ENCODE assay signal across 1 cellular context in genomic region chr5:96946381-96946780, GRCh38.
TF ChIP-seq lines count a peak whose summit lies in the region.

No MANE protein-coding gene starts in this region.

TF ChIP-seq in GM12878, 131 proteins besides CTCF, POLR2A, EP300 and RAD21:
- TF ChIP-seq POU2F2 (IDR thresholded peaks at IDR 0.05; ENCODE audit: borderline replicate concordance, low read depth, low read length) (no peak), MYB (IDR thresholded peaks at IDR 0.05; ENCODE audit: borderline replicate concordance, low read depth, low read length) (no peak), SMARCA5 (IDR thresholded peaks at IDR 0.05) (no peak), IRF5 (IDR thresholded peaks at IDR 0.05; ENCODE audit: borderline replicate concordance) (no peak), ZNF622 (IDR thresholded peaks at IDR 0.05) (no peak), CREB1 (IDR thresholded peaks at IDR 0.05; ENCODE audit: low read depth) (no peak), ZNF274 (IDR thresholded peaks at IDR 0.05; ENCODE audit: insufficient read depth, insufficient read length) (no peak), MYC (IDR thresholded peaks at IDR 0.05; ENCODE audit: insufficient read depth, insufficient read length, insufficient replicate concordance, low read length, severe bottlenecking) (no peak), NBN (IDR thresholded peaks at IDR 0.05) (no peak), MEF2A (IDR thresholded peaks at IDR 0.05; ENCODE audit: insufficient read depth, low read depth, low read length) (no peak), IRF4 (IDR thresholded peaks at IDR 0.05; ENCODE audit: low read depth, low read length) (no peak), CHD2 (IDR thresholded peaks at IDR 0.05; ENCODE audit: borderline replicate concordance, low read depth, low read length) (no peak), SMC3 (IDR thresholded peaks at IDR 0.05; ENCODE audit: borderline replicate concordance, low read length) (no peak), FOXM1 (IDR thresholded peaks at IDR 0.05; ENCODE audit: low read depth, low read length) (no peak), EZH2 (IDR thresholded peaks at IDR 0.05; ENCODE audit: borderline replicate concordance, control insufficient read depth, low read depth, low read length) (no peak), BHLHE40 (IDR thresholded peaks at IDR 0.05; ENCODE audit: borderline replicate concordance in 1 of 2, low read depth in 2 of 2, low read length in 1 of 2) (no peak), RB1 (IDR thresholded peaks at IDR 0.05; ENCODE audit: borderline replicate concordance) (no peak)
- TF ChIP-seq, protein P1, sequence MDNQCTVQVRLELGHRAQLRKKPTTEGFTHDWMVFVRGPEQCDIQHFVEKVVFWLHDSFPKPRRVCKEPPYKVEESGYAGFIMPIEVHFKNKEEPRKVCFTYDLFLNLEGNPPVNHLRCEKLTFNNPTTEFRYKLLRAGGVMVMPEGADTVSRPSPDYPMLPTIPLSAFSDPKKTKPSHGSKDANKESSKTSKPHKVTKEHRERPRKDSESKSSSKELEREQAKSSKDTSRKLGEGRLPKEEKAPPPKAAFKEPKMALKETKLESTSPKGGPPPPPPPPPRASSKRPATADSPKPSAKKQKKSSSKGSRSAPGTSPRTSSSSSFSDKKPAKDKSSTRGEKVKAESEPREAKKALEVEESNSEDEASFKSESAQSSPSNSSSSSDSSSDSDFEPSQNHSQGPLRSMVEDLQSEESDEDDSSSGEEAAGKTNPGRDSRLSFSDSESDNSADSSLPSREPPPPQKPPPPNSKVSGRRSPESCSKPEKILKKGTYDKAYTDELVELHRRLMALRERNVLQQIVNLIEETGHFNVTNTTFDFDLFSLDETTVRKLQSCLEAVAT (IDR thresholded peaks at IDR 0.05) = no peak
- TF ChIP-seq, protein P2, sequence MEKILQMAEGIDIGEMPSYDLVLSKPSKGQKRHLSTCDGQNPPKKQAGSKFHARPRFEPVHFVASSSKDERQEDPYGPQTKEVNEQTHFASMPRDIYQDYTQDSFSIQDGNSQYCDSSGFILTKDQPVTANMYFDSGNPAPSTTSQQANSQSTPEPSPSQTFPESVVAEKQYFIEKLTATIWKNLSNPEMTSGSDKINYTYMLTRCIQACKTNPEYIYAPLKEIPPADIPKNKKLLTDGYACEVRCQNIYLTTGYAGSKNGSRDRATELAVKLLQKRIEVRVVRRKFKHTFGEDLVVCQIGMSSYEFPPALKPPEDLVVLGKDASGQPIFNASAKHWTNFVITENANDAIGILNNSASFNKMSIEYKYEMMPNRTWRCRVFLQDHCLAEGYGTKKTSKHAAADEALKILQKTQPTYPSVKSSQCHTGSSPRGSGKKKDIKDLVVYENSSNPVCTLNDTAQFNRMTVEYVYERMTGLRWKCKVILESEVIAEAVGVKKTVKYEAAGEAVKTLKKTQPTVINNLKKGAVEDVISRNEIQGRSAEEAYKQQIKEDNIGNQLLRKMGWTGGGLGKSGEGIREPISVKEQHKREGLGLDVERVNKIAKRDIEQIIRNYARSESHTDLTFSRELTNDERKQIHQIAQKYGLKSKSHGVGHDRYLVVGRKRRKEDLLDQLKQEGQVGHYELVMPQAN (conservative IDR thresholded peaks at IDR 0.05) = no peak
TF ChIP-seq in GM12878: peak in this region for 0.
